ENCODE assay signal across 18 cellular contexts in genomic region chr12:113786107-113786506, GRCh38.
"Had no signal": no experiment of that assay in that cellular context is flagged by ENCODE, and none has a peak within 500 bp of the region (broad histone marks: within the 10 kb centered on the region; RNA-seq: fewer than 3 reads in every experiment).

No MANE protein-coding gene starts in this region.

- H3K36me3 ChIP-seq: cardiac muscle cell, lower lobe of right lung, ovary, tibial nerve had no signal

- H3K27ac Mint-ChIP-seq: activated naive CD8-positive, alpha-beta T cell; activated T-helper 1 cell treated with anti-CD3 and anti-CD28 coated beads, Interleukin-12 subunit alpha, Interleukin-12 subunit beta, Interleukin-2, Interleukin-4 antibody, amounts not matched to agents 30 ng/mL and 10 ng/mL and 1 ng/mL, durations not matched to agents 14 hours and 24 hours and 36 hours; effector memory CD8-positive, alpha-beta T cell; naive thymus-derived CD8-positive, alpha-beta T cell; stimulated activated naive CD8-positive, alpha-beta T cell treated with anti-CD3 and anti-CD28 coated beads, Interleukin-15, Interleukin-2, amounts not matched to agents 100 ng/mL and 50 ng/mL, for 24 hours had no signal

- H3K9me3 ChIP-seq: lower lobe of right lung, ovary, psoas muscle had no signal

- ATAC-seq: effector memory CD8-positive, alpha-beta T cell; lower lobe of right lung; naive thymus-derived CD8-positive, alpha-beta T cell; psoas muscle; right cardiac atrium had no signal

- H3K27ac ChIP-seq: cardiac muscle cell, epithelial cell of prostate, lower lobe of right lung, ovary, psoas muscle, skin epidermis, tibial nerve had no signal

- H3K9me3 Mint-ChIP-seq: activated T-helper 1 cell treated with anti-CD3 and anti-CD28 coated beads, Interleukin-12 subunit alpha, Interleukin-12 subunit beta, Interleukin-2, Interleukin-4 antibody, amounts not matched to agents 30 ng/mL and 10 ng/mL and 1 ng/mL, durations not matched to agents 14 hours and 24 hours and 36 hours had no signal

- H3K4me3 ChIP-seq: cardiac muscle cell, lower lobe of right lung, ovary, psoas muscle, skin epidermis, tibial nerve had no signal

- H3K27me3 ChIP-seq: ovary, tibial nerve had no signal

- H3K4me1 ChIP-seq: lower lobe of right lung, psoas muscle, tibial nerve had no signal

- DNase-seq: activated CD4-positive, alpha-beta T cell treated with anti-CD3 and anti-CD28 coated beads, Interleukin-2, amount 50 U/mL, for 48 hours; dermis blood vessel endothelial cell; effector memory CD8-positive, alpha-beta T cell; foreskin melanocyte; hypothalamus; lower lobe of right lung; naive thymus-derived CD8-positive, alpha-beta T cell; ovary; psoas muscle; right cardiac atrium; stimulated activated CD4-positive, alpha-beta T cell treated with anti-CD3 and anti-CD28 coated beads, Interleukin-2, amount 100 ng/mL, for 48 hours had no signal

- H3K4me3 Mint-ChIP-seq: activated naive CD8-positive, alpha-beta T cell; activated T-helper 1 cell treated with anti-CD3 and anti-CD28 coated beads, Interleukin-12 subunit alpha, Interleukin-12 subunit beta, Interleukin-2, Interleukin-4 antibody, amounts not matched to agents 30 ng/mL and 10 ng/mL and 1 ng/mL, durations not matched to agents 14 hours and 24 hours and 36 hours; effector memory CD8-positive, alpha-beta T cell; naive thymus-derived CD8-positive, alpha-beta T cell; stimulated activated naive CD8-positive, alpha-beta T cell treated with anti-CD3 and anti-CD28 coated beads, Interleukin-15, Interleukin-2, amounts not matched to agents 100 ng/mL and 50 ng/mL, for 24 hours had no signal
